1 cellular context compared by ENCODE assay signal in genomic region chr21:42001781-42002180, GRCh38.
TF ChIP-seq lines count a peak whose summit lies in the region.

No MANE protein-coding gene starts in this region.

TF ChIP-seq in HepG2, 621 proteins besides CTCF, POLR2A, EP300 and RAD21:
- no peak for TF ChIP-seq SNAPC4 (CRISPR knock-in tag; IDR thresholded peaks at IDR 0.05)
- TF ChIP-seq ZNF629 (CRISPR knock-in tag; conservative IDR thresholded peaks at IDR 0.05), result peak; percentile 69
- TF ChIP-seq ZNF841 (CRISPR knock-in tag; IDR thresholded peaks at IDR 0.05; ENCODE audit: borderline replicate concordance), result no peak
TF ChIP-seq in HepG2: peak in this region for 1.
